Comparison of ENCODE assay signal across 20 cellular contexts in the genomic region with DNA sequence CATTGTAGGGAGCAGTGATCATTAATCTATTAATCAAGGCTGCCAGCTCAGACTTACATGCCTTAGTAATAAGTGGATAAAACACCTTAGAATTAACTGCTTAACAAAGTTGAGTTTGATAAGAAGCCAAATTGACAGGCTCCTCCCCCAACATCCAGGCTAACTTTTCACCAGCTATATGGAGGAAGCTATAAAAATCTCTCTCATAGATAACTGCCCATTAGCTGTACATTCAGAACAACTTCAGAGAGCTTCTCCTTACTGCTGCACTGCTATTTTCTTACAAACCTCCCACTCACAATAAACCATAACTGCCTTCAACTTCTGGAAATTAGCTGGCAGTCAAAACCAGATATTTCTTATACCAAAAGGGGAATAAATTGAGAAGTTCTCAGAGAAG.
"Had no signal": no experiment of that assay in that cellular context is flagged by ENCODE, and none has a peak within 500 bp of the region (broad histone marks: within the 10 kb centered on the region; RNA-seq: fewer than 3 reads in every experiment).

No MANE protein-coding gene starts in this region.

- H3K4me1 ChIP-seq: breast epithelium, Peyer's patch, SJSA1 had no signal

- H3K27ac ChIP-seq: breast epithelium, Peyer's patch, RWPE1, SJSA1, WERI-Rb-1 had no signal

- DNase-seq: activated CD4-positive, alpha-beta T cell treated with anti-CD3 and anti-CD28 coated beads for 36 hours; activated CD4-positive, alpha-beta T cell treated with anti-CD3 and anti-CD28 coated beads, Interleukin-2, amount 50 U/mL, for 1 hour; activated CD8-positive, alpha-beta T cell treated with anti-CD3 and anti-CD28 coated beads for 36 hours; activated effector memory CD4-positive, alpha-beta T cell treated with Interleukin-2 at 50 U/mL for 16 hours; activated naive CD4-positive, alpha-beta T cell; activated T-cell treated with anti-CD3 and anti-CD28 coated beads, Interleukin-2, amount 50 U/mL, for 24 hours; aorta; caudate nucleus; NCI-H1105 treated with DMSO at 0.1 percent for 48 hours; NCI-H1436 treated with DMSO at 0.1 percent for 48 hours; NCI-H187; NCI-H2081; NCI-H446; NK-92 treated with Interleukin-12 subunit alpha and Interleukin-12 subunit beta, amount 100 ng/mL, for 24 hours; Peyer's patch; Right ventricle myocardium superior; WERI-Rb-1 had no signal

- H3K9me3 ChIP-seq: breast epithelium, Peyer's patch, SJSA1 had no signal

- H3K36me3 ChIP-seq: breast epithelium, Peyer's patch, SJSA1, WERI-Rb-1 had no signal

- H3K27me3 ChIP-seq: breast epithelium, Peyer's patch, SJSA1 had no signal

- H3K4me3 ChIP-seq: breast epithelium, Peyer's patch, SJSA1 had no signal

- ATAC-seq: activated CD4-positive, alpha-beta T cell treated with anti-CD3 and anti-CD28 coated beads for 36 hours; activated CD8-positive, alpha-beta T cell treated with anti-CD3 and anti-CD28 coated beads for 36 hours had no signal
